8 cellular contexts compared by ENCODE assay signal in the genomic region with DNA sequence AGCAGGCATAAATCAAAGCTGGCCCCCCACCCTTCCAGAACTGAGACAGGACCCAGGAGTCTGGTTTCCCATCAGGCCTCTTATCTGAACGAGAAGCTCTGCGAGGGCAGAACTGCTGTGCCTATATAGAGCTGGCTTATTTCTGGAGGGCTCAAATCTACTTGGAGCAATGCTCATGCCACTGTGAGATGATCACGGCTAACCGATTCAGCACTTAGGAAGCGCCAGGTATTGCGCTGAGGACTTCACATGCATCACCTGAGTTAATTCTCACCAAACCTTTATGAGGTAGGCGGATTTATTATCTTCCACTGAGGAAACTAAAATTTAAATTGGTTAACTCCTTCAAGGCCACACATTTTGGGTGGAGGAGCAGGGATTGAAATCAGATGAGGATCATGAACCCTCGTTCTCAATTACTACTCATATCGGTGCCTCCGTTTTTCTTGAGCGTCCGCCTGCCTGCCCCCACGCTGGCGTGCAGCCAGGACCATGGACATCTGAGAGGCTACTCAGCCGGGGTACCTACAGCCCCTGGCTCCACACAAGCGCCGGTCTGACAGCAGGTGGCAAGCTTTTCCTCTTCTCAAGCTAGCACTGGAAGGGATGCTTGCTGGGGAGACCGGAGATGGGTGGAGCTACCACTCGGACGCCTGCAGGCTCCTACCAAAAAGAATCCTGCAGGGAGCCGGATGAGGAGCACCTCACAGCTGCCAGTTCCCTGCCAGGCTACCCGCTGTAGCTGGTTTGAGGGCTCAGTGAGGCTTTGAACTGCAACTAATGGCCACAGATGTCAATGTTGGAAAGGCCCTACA. TPM values are rescaled to one million over a fixed set of nuclear protein-coding genes. Genes with fewer than 3 reads are reported as not detected.
DNase-seq lines count a peak whose midpoint lies in the region; ATAC-seq and TF ChIP-seq lines count a peak whose summit lies in the region.

No MANE protein-coding gene starts in this region.

- peaks cover 3 to 12% of the 10 kb centered on the region in 2 donors for H3K4me1 ChIP-seq in duodenal mucosa (ENCODE audit: control insufficient read depth in 1 of 2, insufficient read depth in 2 of 2, low read length in 2 of 2)

- WGBS in lower leg skin, 2 donors = 20 to 22% methylated on average over 22 of the region's 22 CpGs

- H3K4me3 ChIP-seq in duodenal mucosa (ENCODE audit: low read depth in 1 of 2, low read length in 2 of 2) (peak overlapping the region; percentile 83 to 94), lower leg skin (ENCODE audit: low read depth, poor library complexity, severe bottlenecking) (peak overlapping the region; percentile 86)

- ATAC-seq in HG03520 (IDR thresholded peaks at IDR 0.05; ENCODE audit: unreplicated experiment) = peak; percentile 15
- ATAC-seq in GM19351 (IDR thresholded peaks at IDR 0.05; ENCODE audit: unreplicated experiment) = no peak

- H3K36me3 ChIP-seq in duodenal mucosa (ENCODE audit: control insufficient read depth in 1 of 2, insufficient read depth in 2 of 2, low read length in 2 of 2) = peaks cover 12 to 18% of the 10 kb centered on the region in 2 donors

- TF ChIP-seq CTCF in lower leg skin (IDR thresholded peaks at IDR 0.05) = no peak

- no peak overlapping the region for H3K27ac ChIP-seq in duodenal mucosa (ENCODE audit: low read depth, low read length)

- DNase-seq in D341Med (ENCODE audit: low spot score) (peak; percentile 80), NCI-H526 treated with DMSO at 0.1 percent for 48 hours (lab: John Stamatoyannopoulos, UW) (peak; percentile 74), lower leg skin (ENCODE audit: low spot score in 2 of 2) (peak; percentile 71 to 94)
- DNase-seq in activated CD4-positive, alpha-beta T cell treated with anti-CD3 and anti-CD28 coated beads, Interleukin-2, amount 50 U/mL, for 4 hours = peak; percentile 34 to 35
- DNase-seq in stimulated activated CD4-positive, alpha-beta T cell treated with anti-CD3 and anti-CD28 coated beads, TNF-alpha, amount 100 ng/mL, for 1 hour (ENCODE audit: low read depth in 3 of 3, low spot score in 1 of 3) = peak; percentile 22

- intact Hi-C loops in lower leg skin (cut with DNase I; ENCODE audit: low total_unique reads) = no loop called here

- no peak for TF ChIP-seq POLR2A in lower leg skin (IDR thresholded peaks at IDR 0.05)

- no peaks in the 10 kb centered on the region for H3K9me3 ChIP-seq in duodenal mucosa (ENCODE audit: control insufficient read depth in 1 of 2, low read length in 2 of 2)

- H3K27me3 ChIP-seq in duodenal mucosa (ENCODE audit: control insufficient read depth in 1 of 2, insufficient read depth in 2 of 2, low read length in 2 of 2) = no peaks in the 10 kb centered on the region

- peak overlapping the region; percentile 83 to 100 for H3K9ac ChIP-seq in duodenal mucosa (ENCODE audit: low read depth in 1 of 2, low read length in 2 of 2)

RNA-seq across cellular contexts. Expression of gene PCIF1, which starts 1.0 kb away (rescaled TPM):
- total RNA-seq in lower leg skin = 10 to 100 TPM; 34.5 to 63.2 (median 41.3) TPM

RNA-seq across cellular contexts. Expression of gene PLTP, which starts 21.5 kb away (rescaled TPM):
- 100 to 1,000 TPM in 1 of 4 donors, 10 to 100 TPM in 3; 37.4 to 114 (median 83.2) TPM for total RNA-seq in lower leg skin

RNA-seq across cellular contexts. Expression of gene ZNF335, which starts 38.6 kb away (rescaled TPM):
- total RNA-seq in lower leg skin = 10 to 100 TPM; 21.6 to 38.6 (median 30.7) TPM

RNA-seq across cellular contexts. Expression of gene CTSA, which starts 42.3 kb away (rescaled TPM):
- 100 to 1,000 TPM in 3 of 4 donors, 10 to 100 TPM in 1; 89.1 to 122 (median 111) TPM for total RNA-seq in lower leg skin

RNA-seq across cellular contexts. Expression of gene NEURL2, which starts 42.4 kb away (rescaled TPM):
- 10 to 100 TPM in 2 of 4 donors, 1 to 10 TPM in 2; 6.5 to 12.9 (median 9.5) TPM for total RNA-seq in lower leg skin

Comparison
In these comparisons a context has a peak if more than half of its experiments do, and no peak if none do; other contexts are left out.
1. DNase-seq: peak in every context shown above with its lines; median percentile 82 in lower leg skin; 80 in D341Med; 74 in NCI-H526 treated with DMSO at 0.1 percent for 48 hours; 34 in activated CD4-positive, alpha-beta T cell treated with anti-CD3 and anti-CD28 coated beads, Interleukin-2, amount 50 U/mL, for 4 hours; 22 in stimulated activated CD4-positive, alpha-beta T cell treated with anti-CD3 and anti-CD28 coated beads, TNF-alpha, amount 100 ng/mL, for 1 hour.